16 cellular contexts compared by ENCODE assay signal in the genomic region with DNA sequence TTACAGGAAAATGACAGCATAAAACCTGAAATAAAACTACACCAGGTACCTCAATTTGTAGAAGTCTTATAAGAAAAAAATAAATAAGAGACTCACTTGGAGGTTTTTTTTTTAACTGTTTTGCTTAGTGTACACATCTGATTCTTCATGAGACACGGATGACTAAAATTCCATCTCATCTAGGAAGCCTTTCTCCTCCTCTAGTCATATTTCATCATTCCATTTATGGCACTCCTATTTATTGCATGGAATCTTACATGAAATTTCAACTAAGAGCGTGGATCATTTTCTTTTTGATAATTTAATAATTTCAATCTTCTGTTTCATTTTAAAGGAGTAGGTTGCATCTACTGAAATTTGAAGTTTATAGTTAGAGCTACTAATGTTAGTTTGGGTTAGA. TPM values are rescaled to one million over a fixed set of nuclear protein-coding genes. Genes with fewer than 3 reads are reported as not detected.
DNase-seq lines count a peak whose midpoint lies in the region; ATAC-seq and TF ChIP-seq lines count a peak whose summit lies in the region.
"Had no signal": no experiment of that assay in that cellular context is flagged by ENCODE, and none has a peak within 500 bp of the region (broad histone marks: within the 10 kb centered on the region; RNA-seq: fewer than 3 reads in every experiment).

No MANE protein-coding gene starts in this region.

- H2BK5ac ChIP-seq in mesendoderm (ENCODE audit: low read length): no peak overlapping the region

- no peak for TF ChIP-seq EP300 in transverse colon (IDR thresholded peaks at IDR 0.05; ENCODE audit: low read depth)

- H3K4me3 ChIP-seq in choroid plexus epithelial cell (ENCODE audit: low read depth, low read length): peak overlapping the region; percentile 85
- H3K4me3 ChIP-seq in hepatocyte: no peak overlapping the region
- peak overlapping the region in 2 of 4 donors; percentile 46 to 67 for H3K4me3 ChIP-seq in transverse colon
- H3K4me3 ChIP-seq in mesendoderm (ENCODE audit: low read length): no peak overlapping the region

- H3K79me1 ChIP-seq in mesendoderm (ENCODE audit: low read length): no peaks in the 10 kb centered on the region

- peak overlapping the region; percentile 99 for H3K4me3 Mint-ChIP-seq in HFFc6
- H3K4me3 Mint-ChIP-seq: stimulated activated naive B cell treated with anti-CD40 and anti-IgM and Interleukin-4, amounts not matched to agents 10 μg/mL and 1 μg/mL and 100 μg/mL, for 72 hours had no signal

- peaks cover 22% of the 10 kb centered on the region for H3K36me3 Mint-ChIP-seq in HFFc6 (ENCODE audit: low read depth)
- H3K36me3 Mint-ChIP-seq: stimulated activated naive B cell treated with anti-CD40 and anti-IgM and Interleukin-4, amounts not matched to agents 10 μg/mL and 1 μg/mL and 100 μg/mL, for 72 hours had no signal

- peak overlapping the region; percentile 77 for H3K4me2 ChIP-seq in hepatocyte
- H3K4me2 ChIP-seq in mesendoderm (ENCODE audit: low read length): no peak overlapping the region

- no peak overlapping the region for H2AFZ ChIP-seq in hepatocyte

- H2AK5ac ChIP-seq in mesendoderm (ENCODE audit: low read length): no peak overlapping the region

- peaks cover 15% of the 10 kb centered on the region for H3K27me3 ChIP-seq in hepatocyte
- H3K27me3 ChIP-seq in transverse colon: peaks cover 18% of the 10 kb centered on the region
- H3K27me3 ChIP-seq in mesendoderm (ENCODE audit: insufficient read depth, low read length, poor library complexity): no peaks in the 10 kb centered on the region
- H3K27me3 ChIP-seq: right lobe of liver had no signal

- no peak for ATAC-seq in GM19452 (IDR thresholded peaks at IDR 0.05; ENCODE audit: unreplicated experiment)
- ATAC-seq: HCT116; stimulated activated naive B cell treated with anti-CD40 and anti-IgM and Interleukin-4, amounts not matched to agents 10 μg/mL and 1 μg/mL and 100 μg/mL, for 72 hours had no signal

- H3K36me3 ChIP-seq in hepatocyte (replicated peaks; ENCODE audit: insufficient read depth, low read depth): no peaks in the 10 kb centered on the region
- no peaks in the 10 kb centered on the region for H3K36me3 ChIP-seq in transverse colon
- H3K36me3 ChIP-seq in mesendoderm (ENCODE audit: control insufficient read depth, insufficient read depth, low read length): no peaks in the 10 kb centered on the region
- H3K36me3 ChIP-seq: right lobe of liver had no signal

- H2BK15ac ChIP-seq in mesendoderm (replicated peaks; ENCODE audit: low read depth): no peak overlapping the region

- H3K27ac Mint-ChIP-seq in HFFc6: peak overlapping the region; percentile 80
- H3K27ac Mint-ChIP-seq: stimulated activated naive B cell treated with anti-CD40 and anti-IgM and Interleukin-4, amounts not matched to agents 10 μg/mL and 1 μg/mL and 100 μg/mL, for 72 hours had no signal

- no peaks in the 10 kb centered on the region for H3K9me3 ChIP-seq in hepatocyte (ENCODE audit: low read depth)
- no peaks in the 10 kb centered on the region for H3K9me3 ChIP-seq in transverse colon
- H3K9me3 ChIP-seq: left lung, right lobe of liver had no signal

- no peak overlapping the region for H3K27ac ChIP-seq in hepatocyte
- peak overlapping the region; percentile 84 to 92 (median 88) for H3K27ac ChIP-seq in transverse colon
- H3K27ac ChIP-seq in mesendoderm (ENCODE audit: low read depth, low read length): no peak overlapping the region

- no peaks in the 10 kb centered on the region for H3K9me2 ChIP-seq in hepatocyte (replicated peaks; ENCODE audit: insufficient read depth)

- peaks cover 6% of the 10 kb centered on the region for H3K27me3 Mint-ChIP-seq in HFFc6 (ENCODE audit: insufficient read depth)

- DNase-seq in HFFc6 (no peak), choroid plexus epithelial cell (ENCODE audit: low read depth) (peak; percentile 72), hepatocyte (ENCODE audit: low spot score) (no peak), transverse colon (no peak), mesendoderm (no peak), AG08395 (ENCODE audit: low spot score) (no peak)
- DNase-seq: activated CD4-positive, alpha-beta T cell treated with anti-CD3 and anti-CD28 coated beads, Interleukin-2, amount 50 U/mL, for 48 hours; effector memory CD4-positive, alpha-beta T cell; hypothalamus; Kasumi-1; left lung; NCI-H187; right lobe of liver; stimulated activated naive B cell treated with anti-CD40 and anti-IgM and Interleukin-4, amounts not matched to agents 10 μg/mL and 1 μg/mL and 100 μg/mL, for 72 hours had no signal

- H3K79me2 ChIP-seq in hepatocyte (no peaks in the 10 kb centered on the region), mesendoderm (ENCODE audit: control insufficient read depth, insufficient read depth, low read length) (no peaks in the 10 kb centered on the region)

- H3K9me3 Mint-ChIP-seq in HFFc6: no peaks in the 10 kb centered on the region; the same call in 1 of the 2 replicates
- H3K9me3 Mint-ChIP-seq: stimulated activated naive B cell treated with anti-CD40 and anti-IgM and Interleukin-4, amounts not matched to agents 10 μg/mL and 1 μg/mL and 100 μg/mL, for 72 hours had no signal

- TF ChIP-seq CTCF in HFFc6 (IDR thresholded peaks at IDR 0.05): no peak
- no peak for TF ChIP-seq CTCF in choroid plexus epithelial cell (conservative IDR thresholded peaks at IDR 0.05; ENCODE audit: low read depth, low read length)
- TF ChIP-seq CTCF in hepatocyte (IDR thresholded peaks at IDR 0.05; ENCODE audit: poor library complexity): no peak
- no peak for TF ChIP-seq CTCF in transverse colon (IDR thresholded peaks at IDR 0.05)

- no peak overlapping the region for H2BK120ac ChIP-seq in mesendoderm (ENCODE audit: low read depth, low read length)

- no peak overlapping the region for H3K9ac ChIP-seq in mesendoderm (ENCODE audit: low read length)

- WGBS in hepatocyte (ENCODE audit: low lambda C conversion rate, missing lambda C conversion rate): 91% methylated on average over 2 of the region's 2 CpGs
- WGBS in transverse colon (ENCODE audit: low coverage in 1 of 2), 2 donors: 50 to 62% methylated on average over 2 of the region's 2 CpGs
- WGBS in mesendoderm (ENCODE audit: extremely low coverage, insufficient coverage, low lambda C conversion rate): no CpG with 5 or more reads among the region's 2 CpGs

- no peak for TF ChIP-seq POLR2A in transverse colon (IDR thresholded peaks at IDR 0.05)

- H4K20me1 ChIP-seq in hepatocyte (ENCODE audit: insufficient read depth, poor library complexity, severe bottlenecking): no peaks in the 10 kb centered on the region

- H3K4me1 Mint-ChIP-seq in HFFc6 (ENCODE audit: low read depth): peaks cover 52% of the 10 kb centered on the region

- no peak overlapping the region for H4K5ac ChIP-seq in mesendoderm (ENCODE audit: low read length)

- no peak overlapping the region for H4K8ac ChIP-seq in mesendoderm (ENCODE audit: low read depth, low read length)

- H3K23ac ChIP-seq in mesendoderm (ENCODE audit: low read length): no peak overlapping the region

- H3K4ac ChIP-seq in mesendoderm (ENCODE audit: low read depth, low read length): no peak overlapping the region

- intact Hi-C loops in transverse colon (cut with DNase I; ENCODE audit: low total_unique reads): no loop called here

- in situ Hi-C loops in transverse colon (cut with MboI; ENCODE audit: low pct_ligation_motif_present in 1 of 4, low pct_unique_long_range_greater_than_20kb in 1 of 4, low sequenced_read_pairs in 3 of 4): loop anchor here in 1 of 4 donors (25.0 kb wide), 1 partner anchor 195 kb away; no protein-coding TSS in a partner anchor

- H3K18ac ChIP-seq in mesendoderm (ENCODE audit: low read length): no peak overlapping the region

- no peaks in the 10 kb centered on the region for H3K4me1 ChIP-seq in hepatocyte (ENCODE audit: insufficient read depth)
- H3K4me1 ChIP-seq in transverse colon: peaks cover 0 to 11% (median 0%) of the 10 kb centered on the region in 4 donors
- H3K4me1 ChIP-seq in mesendoderm (ENCODE audit: control insufficient read depth, low read depth, low read length): no peaks in the 10 kb centered on the region

- no peak overlapping the region for H3K56ac ChIP-seq in mesendoderm (ENCODE audit: low read length)

RNA-seq across cellular contexts. Expression of gene PTGS2, which starts 1.6 kb away (rescaled TPM):
- 100 to 1,000 TPM in 2 of 6 experiments, 10 to 100 TPM in 4; 59.2 to 176 (median 70.3) TPM for total RNA-seq in HFFc6 (2021; fragmentation: NEBNext Ultra II Directional; extraction: Animal tissue kit (Norgen Biotek cat#: 25700))
- total RNA-seq in hepatocyte (19.1 and 21.9 TPM in 2 replicates), transverse colon (10 to 100 TPM in 1 of 4 donors, 1 to 10 TPM in 3; 5.9 to 28.3 (median 8.3) TPM)
- 6.2 and 9.9 TPM in 2 replicates for polyA plus RNA-seq in hepatocyte
- 0.41 TPM for polyA plus RNA-seq in mesendoderm (2013, experiment 1 of 2)
- 0.31 TPM for polyA plus RNA-seq in mesendoderm (2013, experiment 2 of 2)

Comparison
In these comparisons a context has a peak if more than half of its experiments do, and no peak if none do; other contexts are left out.
1. H3K27ac ChIP-seq: peak in transverse colon (4 of 4); none in hepatocyte (single experiment) and mesendoderm (single experiment).